Comparison of ENCODE assay signal across 31 cellular contexts in the genomic region with DNA sequence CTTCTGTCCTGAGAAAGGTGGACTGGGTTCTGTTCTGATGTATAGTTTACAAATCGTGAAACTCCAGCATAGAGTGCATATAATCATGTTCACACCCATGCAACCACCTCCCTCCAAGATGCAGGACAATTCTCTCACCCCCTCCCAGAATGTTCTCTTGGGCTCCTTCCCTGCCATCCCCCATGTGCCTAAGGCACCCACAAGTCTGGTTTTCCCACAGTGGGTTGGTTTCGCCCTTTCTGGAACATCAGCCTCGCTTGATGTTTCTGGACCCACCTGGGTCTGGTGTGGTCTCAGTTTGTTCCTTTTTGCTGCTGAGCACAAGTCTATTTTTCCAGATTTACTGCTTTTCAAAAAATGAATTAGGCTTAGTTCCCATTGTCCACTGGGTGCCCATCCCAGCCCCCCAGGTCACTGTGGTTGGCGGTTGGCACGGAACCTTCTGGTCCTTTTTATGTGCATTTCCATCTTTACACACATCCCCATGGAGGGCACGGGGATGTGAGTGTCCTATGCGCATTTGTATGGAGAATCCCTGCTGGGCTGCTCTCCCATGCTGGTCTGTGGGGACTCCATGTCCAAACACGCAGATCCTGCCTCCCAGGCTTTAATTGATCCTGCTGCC. TPM values are rescaled to one million over a fixed set of nuclear protein-coding genes. Genes with fewer than 3 reads are reported as not detected.
DNase-seq lines count a peak whose midpoint lies in the region; ATAC-seq, FAIRE-seq and TF ChIP-seq lines count a peak whose summit lies in the region.
"Had no signal": no experiment of that assay in that cellular context is flagged by ENCODE, and none has a peak within 500 bp of the region (broad histone marks: within the 10 kb centered on the region; RNA-seq: fewer than 3 reads in every experiment).

No MANE protein-coding gene starts in this region.

- no peak overlapping the region for H3K18ac ChIP-seq in H1 (ENCODE audit: extremely low read depth, low read length)

- H3K27me3 Mint-ChIP-seq in activated CD8-positive, alpha-beta memory T cell treated with anti-CD3 and anti-CD28 coated beads, Interleukin-2, amount 10 ng/mL, durations not matched to agents 7 days and 5 days, result no peaks in the 10 kb centered on the region
- H3K27me3 Mint-ChIP-seq: activated B cell treated with CpG ODN at 0.5 μM for 24 hours, B cell, type B pancreatic cell had no signal

- CTCF ChIA-PET in activated CD8-positive, alpha-beta memory T cell treated with anti-CD3 and anti-CD28 coated beads, Interleukin-2, amount 10 ng/mL, durations not matched to agents 7 days and 5 days (lab: Charles Lee), result no interaction called here
- CTCF ChIA-PET in GM10248 (lab: Yijun Ruan, JAX) (no interaction called here), H1 (lab: Charles Lee; ENCODE audit: partially characterized antibody) (no interaction called here)

- ATAC-seq in activated CD8-positive, alpha-beta memory T cell treated with anti-CD3 and anti-CD28 coated beads, Interleukin-2, amount 10 ng/mL, durations not matched to agents 7 days and 5 days, result no peak
- ATAC-seq in HG03045 (IDR thresholded peaks at IDR 0.05; ENCODE audit: unreplicated experiment), result no peak
- ATAC-seq: GM23338; stimulated activated naive CD8-positive, alpha-beta T cell treated with anti-CD3 and anti-CD28 coated beads, Interleukin-15, Interleukin-2, amounts not matched to agents 100 U/mL and 50 U/mL, for 24 hours had no signal

- FAIRE-seq in H1 (lab: Jason Lieb, UNC) (no peak), small intestine (lab: Jason Lieb, UNC) (no peak)

- H3K27me3 ChIP-seq in H1 (replicated peaks in 1 of 4; ENCODE audit: control insufficient read depth in 3 of 4, extremely low read depth in 1 of 4, insufficient read depth in 3 of 4, low read length in 3 of 4) (no peaks in the 10 kb centered on the region), small intestine (ENCODE audit: control insufficient read depth in 2 of 2, insufficient read depth in 2 of 2, low read length in 2 of 2) (no peaks in the 10 kb centered on the region)
- H3K27me3 ChIP-seq: dorsolateral prefrontal cortex, heart left ventricle had no signal

- no peak overlapping the region for H2BK15ac ChIP-seq in H1 (ENCODE audit: low read length)

- no peak overlapping the region for H3K56ac ChIP-seq in H1 (replicated peaks; ENCODE audit: insufficient read length, low read depth, low read length)

- H3K4me1 ChIP-seq in H1 (replicated peaks in 1 of 4; ENCODE audit: control insufficient read depth in 3 of 4, insufficient read depth in 4 of 4, low read length in 3 of 4) (no peaks in the 10 kb centered on the region), small intestine (ENCODE audit: control insufficient read depth in 2 of 2, insufficient read depth in 1 of 2, low read depth in 1 of 2, low read length in 1 of 2) (no peaks in the 10 kb centered on the region)
- H3K4me1 ChIP-seq: Caco-2, heart left ventricle had no signal

- DNase-seq in activated CD8-positive, alpha-beta memory T cell treated with anti-CD3 and anti-CD28 coated beads, Interleukin-2, amount 50 U/mL, for 4 hours, result peak; percentile 9
- DNase-seq in activated CD8-positive, alpha-beta memory T cell treated with anti-CD3 and anti-CD28 coated beads, Interleukin-2, amount 10 ng/mL, durations not matched to agents 7 days and 5 days, result no peak
- peak; percentile 34 for DNase-seq in GM10248 (ENCODE audit: extremely low spot score)
- DNase-seq in H1 (ENCODE audit: low read depth in 1 of 2, low spot score in 2 of 2), result no peak
- peak; percentile 73 for DNase-seq in posterior vena cava (ENCODE audit: low spot score)
- no peak for DNase-seq in small intestine
- no peak for DNase-seq in HuH-7 (ENCODE audit: low spot score)
- DNase-seq: activated B cell treated with CpG ODN at 0.5 μM for 24 hours; activated CD4-positive, alpha-beta T cell treated with anti-CD3 and anti-CD28 coated beads, Interleukin-2, amount 50 U/mL, for 48 hours; activated naive CD4-positive, alpha-beta T cell; caudate nucleus; DND-41; immature natural killer cell; MM.1S; NCI-H146; NCI-H2171; NCI-H524 treated with DMSO at 0.1 percent for 48 hours; stimulated activated CD4-positive, alpha-beta T cell treated with anti-CD3 and anti-CD28 coated beads, Interleukin-2, amount 100 ng/mL, for 48 hours; stimulated activated naive CD8-positive, alpha-beta T cell treated with anti-CD3 and anti-CD28 coated beads, Interleukin-15, Interleukin-2, amounts not matched to agents 100 U/mL and 50 U/mL, for 24 hours; T1000 had no signal

- H4K8ac ChIP-seq in H1 (ENCODE audit: extremely low read depth, insufficient read depth, low read length), result no peak overlapping the region

- no peaks in the 10 kb centered on the region for H3K4me1 Mint-ChIP-seq in activated CD8-positive, alpha-beta memory T cell treated with anti-CD3 and anti-CD28 coated beads, Interleukin-2, amount 10 ng/mL, durations not matched to agents 7 days and 5 days
- H3K4me1 Mint-ChIP-seq: activated B cell treated with CpG ODN at 0.5 μM for 24 hours, B cell, neural crest cell had no signal

- no peak overlapping the region for H3K4me3 Mint-ChIP-seq in activated CD8-positive, alpha-beta memory T cell treated with anti-CD3 and anti-CD28 coated beads, Interleukin-2, amount 10 ng/mL, durations not matched to agents 7 days and 5 days
- H3K4me3 Mint-ChIP-seq: activated B cell treated with CpG ODN at 0.5 μM for 24 hours, B cell, GM23338, immature natural killer cell, neural crest cell, type B pancreatic cell had no signal

- H3K9me3 Mint-ChIP-seq in activated CD8-positive, alpha-beta memory T cell treated with anti-CD3 and anti-CD28 coated beads, Interleukin-2, amount 10 ng/mL, durations not matched to agents 7 days and 5 days (ENCODE audit: low read depth), result peaks cover under 1% of the 10 kb centered on the region
- H3K9me3 Mint-ChIP-seq: activated B cell treated with CpG ODN at 0.5 μM for 24 hours, neural crest cell, type B pancreatic cell had no signal

- no peak for TF ChIP-seq POLR2A in H1 (IDR thresholded peaks at IDR 0.05; ENCODE audit: control extremely low read depth in 1 of 2, low read depth in 2 of 2, low read length in 2 of 2)

- no peak overlapping the region for H2BK20ac ChIP-seq in H1 (ENCODE audit: low read length)

- H3K9ac ChIP-seq in H1 (replicated peaks in 1 of 4; ENCODE audit: extremely low read depth in 1 of 4, low read depth in 3 of 4, low read length in 3 of 4), result no peak overlapping the region

- H3K27ac Mint-ChIP-seq in activated CD8-positive, alpha-beta memory T cell treated with anti-CD3 and anti-CD28 coated beads, Interleukin-2, amount 10 ng/mL, durations not matched to agents 7 days and 5 days, result no peak overlapping the region
- H3K27ac Mint-ChIP-seq: activated B cell treated with CpG ODN at 0.5 μM for 24 hours, B cell, GM23338, immature natural killer cell, type B pancreatic cell had no signal

- no peak overlapping the region for H3K14ac ChIP-seq in H1 (ENCODE audit: insufficient read length)

- H3K36me3 Mint-ChIP-seq in activated CD8-positive, alpha-beta memory T cell treated with anti-CD3 and anti-CD28 coated beads, Interleukin-2, amount 10 ng/mL, durations not matched to agents 7 days and 5 days, result peaks cover 39% of the 10 kb centered on the region

- intact Hi-C loops in posterior vena cava (cut with DNase I), result no loop called here

- H4K5ac ChIP-seq in H1 (ENCODE audit: insufficient read length, low read depth, low read length), result no peak overlapping the region

- H3K9me3 ChIP-seq in H1 (ENCODE audit: insufficient read depth in 2 of 2, low read depth in 1 of 2, low read length in 1 of 2) (peaks cover 16 to 54% of the 10 kb centered on the region in 2 experiments), small intestine (ENCODE audit: control insufficient read depth, low read depth) (no peaks in the 10 kb centered on the region)
- H3K9me3 ChIP-seq: Caco-2 had no signal

- no peaks in the 10 kb centered on the region for H3K23me2 ChIP-seq in H1 (ENCODE audit: low read depth, low read length)

- 82% methylated on average over 8 of the region's 8 CpGs; no CpG with 5 or more reads in 1 of the 2 experiments for WGBS in H1 (ENCODE audit: extremely low coverage in 1 of 2, insufficient coverage in 1 of 2, insufficient read length in 1 of 2, insufficient replicate concordance in 2 of 2, low coverage in 1 of 2, low lambda C conversion rate in 2 of 2, missing lambda C conversion rate in 1 of 2), 2 experiments
- WGBS in small intestine, 3 donors, result 84 to 91% (median 90%) methylated on average over 8 of the region's 8 CpGs

- TF ChIP-seq EP300 in H1 (IDR thresholded peaks at IDR 0.05; ENCODE audit: borderline replicate concordance in 1 of 2, low read depth in 2 of 2, low read length in 2 of 2), result no peak

- peaks cover 0 to 5% (median under 1%) of the 10 kb centered on the region in 4 experiments; a peak in 3 of 8 replicates for H3K36me3 ChIP-seq in H1 (ENCODE audit: control insufficient read depth in 2 of 4, insufficient read depth in 4 of 4, low read length in 3 of 4)
- peaks cover 0 to 19% of the 10 kb centered on the region in 2 donors for H3K36me3 ChIP-seq in small intestine (ENCODE audit: control insufficient read depth in 2 of 2, insufficient read depth in 2 of 2, low read length in 2 of 2)

- no peaks in the 10 kb centered on the region for H3K79me2 ChIP-seq in H1 (ENCODE audit: control insufficient read depth in 1 of 2, insufficient read depth in 2 of 2, low read length in 2 of 2)

- H2BK12ac ChIP-seq in H1 (ENCODE audit: low read depth, low read length), result no peak overlapping the region

- H2BK120ac ChIP-seq in H1 (replicated peaks; ENCODE audit: low read depth, low read length), result no peak overlapping the region

- POLR2A ChIA-PET in GM10248 (lab: Yijun Ruan, JAX), result interaction anchor here (0.6 kb wide), 1 partner anchor 282 kb away, joined by 3 read pairs; no protein-coding TSS in a partner anchor
- POLR2A ChIA-PET in H1 (lab: Charles Lee; ENCODE audit: partially characterized antibody), result no interaction called here

- H2AFZ ChIP-seq in H1 (ENCODE audit: low read length), result no peak overlapping the region
- H2AFZ ChIP-seq: GM23338 had no signal

- H4K20me1 ChIP-seq in H1 (replicated peaks in 1 of 2; ENCODE audit: control insufficient read depth in 1 of 2, insufficient read depth in 2 of 2, low read length in 2 of 2), result peaks cover 0 to 3% of the 10 kb centered on the region in 2 experiments

- no peak overlapping the region; the same call in 1 of the 2 replicates for H2BK5ac ChIP-seq in H1 (ENCODE audit: low read depth, low read length)

- no peak overlapping the region for H3K4ac ChIP-seq in H1 (replicated peaks; ENCODE audit: insufficient read length, low read depth, low read length)

- H3K4me2 ChIP-seq in H1 (ENCODE audit: insufficient read depth in 1 of 2, low read depth in 2 of 2, low read length in 2 of 2), result no peak overlapping the region
- H3K4me2 ChIP-seq: GM23338, smooth muscle cell had no signal

- H3K27ac ChIP-seq in H1 (ENCODE audit: low read depth, low read length) (no peak overlapping the region), small intestine (ENCODE audit: low read depth in 1 of 2, low read length in 1 of 2) (no peak overlapping the region)
- H3K27ac ChIP-seq: 22Rv1, dorsolateral prefrontal cortex, epithelial cell of prostate, heart left ventricle had no signal

- no peaks in the 10 kb centered on the region for H3K79me1 ChIP-seq in H1 (ENCODE audit: low read depth, low read length)

- no peak overlapping the region for H4K91ac ChIP-seq in H1 (replicated peaks; ENCODE audit: insufficient read length, low read length)

- no peak for TF ChIP-seq CTCF in GM10248 (IDR thresholded peaks at IDR 0.05; ENCODE audit: control extremely low read depth, extremely low read depth, low read depth, missing control alignments)
- TF ChIP-seq CTCF in H1 (IDR thresholded peaks at IDR 0.05; ENCODE audit: control extremely low read depth in 1 of 3, insufficient read depth in 1 of 3, low read depth in 1 of 3, low read length in 3 of 3), result no peak

- TF ChIP-seq RAD21 in H1 (IDR thresholded peaks at IDR 0.05 in 1 of 2, conservative IDR thresholded peaks at IDR 0.05 in 1 of 2; ENCODE audit: low read depth in 2 of 2, low read length in 2 of 2), result no peak

- H3K23ac ChIP-seq in H1 (ENCODE audit: insufficient read length), result no peak overlapping the region

- H2AK5ac ChIP-seq in H1 (ENCODE audit: low read depth, low read length), result no peak overlapping the region

- H3K4me3 ChIP-seq in H1 (ENCODE audit: extremely low read depth in 1 of 4, insufficient read depth in 2 of 4, low read depth in 3 of 4, low read length in 4 of 4) (no peak overlapping the region), small intestine (ENCODE audit: low read depth in 1 of 2, low read length in 2 of 2) (no peak overlapping the region)
- H3K4me3 ChIP-seq: dorsolateral prefrontal cortex, GM23338, heart left ventricle, smooth muscle cell had no signal

RNA-seq across cellular contexts. Expression of gene MAP2K3, which starts 19.0 kb away (rescaled TPM):
- 10 to 100 TPM; 65.5 to 97.3 TPM for total RNA-seq in activated CD8-positive, alpha-beta memory T cell treated with anti-CD3 and anti-CD28 coated beads, Interleukin-2, amount 10 ng/mL, durations not matched to agents 7 days and 5 days
- total RNA-seq in H1 (2021; fragmentation: NEBNext Ultra II Directional; extraction: Animal tissue kit (Norgen Biotek cat#: 25700)), result 32.4 and 33.5 TPM in 2 replicates
- polyA plus RNA-seq in H1 (2011; rRNA removed) (16.9 and 24.3 TPM in 2 replicates), small intestine (10 to 100 TPM; 49.7 to 98.2 (median 97.8) TPM)
- polyA plus RNA-seq in H1 (2011; cell fraction: cytosol; rRNA removed), result 15.7 TPM
- polyA plus RNA-seq in H1 (2011; cell fraction: nucleus; rRNA removed), result 17.8 TPM
- 17.6 to 31.6 TPM (median 28.7 TPM) in 4 replicates for polyA plus RNA-seq in H1 (2012, experiment 1 of 2)
- polyA plus RNA-seq in H1 (2012, experiment 2 of 2), result 29.4 TPM
- polyA plus RNA-seq in H1 (2013, experiment 1 of 2), result 19.3 TPM
- polyA plus RNA-seq in H1 (2013, experiment 2 of 2), result 20.9 TPM
- polyA minus RNA-seq in H1 (2011; rRNA and poly(A)+ RNA removed), result 8.4 and 10.1 TPM in 2 replicates
- 8.6 TPM for polyA minus RNA-seq in H1 (2011; cell fraction: cytosol; rRNA and poly(A)+ RNA removed)
- polyA minus RNA-seq in H1 (2011; cell fraction: nucleus; rRNA and poly(A)+ RNA removed), result 13.8 TPM
- total RNA-seq in posterior vena cava, result 10 to 100 TPM; 47.7 to 83.4 TPM

RNA-seq across cellular contexts. Expression of gene NATD1, which starts 50.3 kb away (rescaled TPM):
- total RNA-seq in activated CD8-positive, alpha-beta memory T cell treated with anti-CD3 and anti-CD28 coated beads, Interleukin-2, amount 10 ng/mL, durations not matched to agents 7 days and 5 days, result 1 to 10 TPM; 1.8 to 1.9 TPM
- 7.5 and 8.4 TPM in 2 replicates for total RNA-seq in H1 (2021; fragmentation: NEBNext Ultra II Directional; extraction: Animal tissue kit (Norgen Biotek cat#: 25700))
- polyA plus RNA-seq in H1 (2011; rRNA removed), result 5.4 and 8.8 TPM in 2 replicates
- polyA plus RNA-seq in H1 (2011; cell fraction: cytosol; rRNA removed), result 6.3 TPM
- polyA plus RNA-seq in H1 (2011; cell fraction: nucleus; rRNA removed), result 7.7 TPM
- 5.8 to 7.2 TPM (median 5.9 TPM) in 4 replicates for polyA plus RNA-seq in H1 (2012, experiment 1 of 2)
- 5.1 TPM for polyA plus RNA-seq in H1 (2012, experiment 2 of 2)
- 4.8 TPM for polyA plus RNA-seq in H1 (2013, experiment 1 of 2)
- polyA plus RNA-seq in H1 (2013, experiment 2 of 2), result 4.8 TPM
- 4.7 and 6.3 TPM in 2 replicates for polyA minus RNA-seq in H1 (2011; rRNA and poly(A)+ RNA removed)
- polyA minus RNA-seq in H1 (2011; cell fraction: cytosol; rRNA and poly(A)+ RNA removed), result 5.9 TPM
- polyA minus RNA-seq in H1 (2011; cell fraction: nucleus; rRNA and poly(A)+ RNA removed), result 5.7 TPM
- 1 to 10 TPM; 7.8 to 8.8 TPM for total RNA-seq in posterior vena cava
- polyA plus RNA-seq in small intestine, result 1 to 10 TPM; 2.4 to 2.9 (median 2.8) TPM

Comparison
In these comparisons a context has a peak if more than half of its experiments do, and no peak if none do; other contexts are left out.
1. DNase-seq: peak in activated CD8-positive, alpha-beta memory T cell treated with anti-CD3 and anti-CD28 coated beads, Interleukin-2, amount 50 U/mL, for 4 hours (single experiment), GM10248 (single experiment) and posterior vena cava (single experiment); none in activated CD8-positive, alpha-beta memory T cell treated with anti-CD3 and anti-CD28 coated beads, Interleukin-2, amount 10 ng/mL, durations not matched to agents 7 days and 5 days (single experiment), H1 (0 of 2), small intestine (single experiment) and HuH-7 (single experiment).